Comparison of ENCODE assay signal across 18 cellular contexts in the genomic region with DNA sequence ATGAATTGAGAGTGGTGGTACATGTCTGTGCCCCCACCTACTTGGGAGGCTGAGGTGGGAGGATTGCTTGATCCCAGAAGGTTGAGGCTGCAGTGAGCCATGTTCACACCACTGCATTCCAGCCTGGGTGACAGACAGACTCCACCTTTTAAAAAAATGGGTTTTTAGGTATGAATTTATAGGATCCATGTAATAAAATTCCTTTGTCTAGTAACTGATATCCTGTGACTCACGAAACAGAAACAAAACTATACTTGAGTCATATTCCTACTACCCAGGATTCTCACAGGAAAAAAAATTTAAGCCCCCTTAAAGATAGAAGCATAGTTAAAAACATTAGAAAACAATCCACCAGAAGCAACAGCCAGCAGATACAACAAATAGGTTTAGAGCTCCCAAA. TPM values are rescaled to one million over a fixed set of nuclear protein-coding genes. Genes with fewer than 3 reads are reported as not detected.
A peak's percentile ranks its signal among the peaks of the same experiment; 100 is the strongest.
DNase-seq lines count a peak whose midpoint lies in the region; FAIRE-seq and TF ChIP-seq lines count a peak whose summit lies in the region.
"Had no signal": no experiment of that assay in that cellular context is flagged by ENCODE, and none has a peak within 500 bp of the region (broad histone marks: within the 10 kb centered on the region; RNA-seq: fewer than 3 reads in every experiment).

No MANE protein-coding gene starts in this region.

- CTCF ChIA-PET in RWPE1 (lab: Yijun Ruan, JAX): interaction anchor here (0.5 to 0.7 kb wide), 4 partner anchors 10 to 1131 kb away, joined by 3 read pairs; no protein-coding TSS in a partner anchor

- no peaks in the 10 kb centered on the region for H3K9me3 ChIP-seq in fibroblast of lung (ENCODE audit: control insufficient read depth, insufficient read depth, low read depth, low read length)
- H3K9me3 ChIP-seq: breast epithelium, right atrium auricular region, thoracic aorta had no signal

- DNase-seq in H54 (ENCODE audit: insufficient read length, low spot score) (peak; percentile 27), RWPE1 (ENCODE audit: low spot score) (peak; percentile 49), fibroblast of lung (ENCODE audit: low read depth in 2 of 2) (peak; percentile 48 to 69), urothelium cell line (ENCODE audit: low spot score) (peak; percentile 16), NCI-H1694 (lab: John Stamatoyannopoulos, UW) (no peak), substantia nigra (lab: John Stamatoyannopoulos, UW) (no peak)
- no peak for DNase-seq in activated CD4-positive, CD25-positive, alpha-beta regulatory T cell (lab: John Stamatoyannopoulos, UW)
- DNase-seq: activated CD4-positive, alpha-beta T cell treated with anti-CD3 and anti-CD28 coated beads for 36 hours; activated naive CD8-positive, alpha-beta T cell treated with anti-CD3 and anti-CD28 coated beads, Interleukin-2, amount 10 ng/mL, durations not matched to agents 7 days and 5 days; erythroblast; head of caudate nucleus; NCI-H774; occipital lobe; T-helper 9 cell had no signal

- H3K4me1 ChIP-seq in fibroblast of lung (ENCODE audit: control insufficient read depth, extremely low read depth, insufficient read depth, low read length): peaks cover 2% of the 10 kb centered on the region
- H3K4me1 ChIP-seq: breast epithelium had no signal

- no peaks in the 10 kb centered on the region for H3K36me3 ChIP-seq in fibroblast of lung (ENCODE audit: control insufficient read depth, insufficient read depth, low read length)
- H3K36me3 ChIP-seq: breast epithelium, right atrium auricular region, thoracic aorta had no signal

- H2AFZ ChIP-seq in fibroblast of lung (ENCODE audit: low read length): no peak overlapping the region

- POLR2A ChIA-PET in RWPE1 (lab: Yijun Ruan, JAX; ENCODE audit: low non-redundant PET): no interaction called here

- no peak overlapping the region for H3K4me3 ChIP-seq in fibroblast of lung (replicated peaks in 1 of 4; ENCODE audit: control extremely low read depth in 1 of 4, insufficient read depth in 1 of 4, low read depth in 3 of 4, low read length in 4 of 4)
- H3K4me3 ChIP-seq: breast epithelium, right atrium auricular region, SK-N-MC, thoracic aorta had no signal

- no peaks in the 10 kb centered on the region for H3K79me2 ChIP-seq in fibroblast of lung (ENCODE audit: control insufficient read depth, insufficient read depth, low read length)

- FAIRE-seq in H54 (lab: Jason Lieb, UNC) (no peak), urothelium cell line (lab: Jason Lieb, UNC) (no peak)

- no peak overlapping the region for H3K4me2 ChIP-seq in fibroblast of lung (ENCODE audit: extremely low read depth, insufficient read depth, low read length)

- H3K9ac ChIP-seq in fibroblast of lung (ENCODE audit: insufficient read depth, low read length): no peak overlapping the region

- no peaks in the 10 kb centered on the region for H3K27me3 ChIP-seq in fibroblast of lung (ENCODE audit: control insufficient read depth, insufficient read depth, low read length)
- H3K27me3 ChIP-seq: breast epithelium, right atrium auricular region had no signal

- H3K27ac ChIP-seq in RWPE1 (peak overlapping the region; percentile 46; the same call in 1 of the 2 replicates), fibroblast of lung (ENCODE audit: insufficient read depth, low read length) (no peak overlapping the region), substantia nigra (ENCODE audit: low read depth, low read length, poor library complexity, severe bottlenecking) (no peak overlapping the region)
- H3K27ac ChIP-seq: breast epithelium, right atrium auricular region, SK-N-MC, thoracic aorta had no signal

- no peak for TF ChIP-seq POLR2A in H54 (IDR thresholded peaks at IDR 0.05; ENCODE audit: low read depth, low read length)

- no peaks in the 10 kb centered on the region for H4K20me1 ChIP-seq in fibroblast of lung (ENCODE audit: control insufficient read depth, extremely low read depth, insufficient read depth, low read length)

- no peak for TF ChIP-seq CTCF in RWPE1 (conservative IDR thresholded peaks at IDR 0.05; ENCODE audit: low read depth)
- TF ChIP-seq CTCF in fibroblast of lung (conservative IDR thresholded peaks at IDR 0.05 in 1 of 2, IDR thresholded peaks at IDR 0.05 in 1 of 2; ENCODE audit: low read depth in 1 of 2, low read length in 2 of 2): no peak

RNA-seq across cellular contexts. Expression of gene CRTC3, which starts 10.0 kb away (rescaled TPM):
- total RNA-seq in fibroblast of lung: 12.3 and 18.3 TPM in 2 replicates
- 18.9 and 23.4 TPM in 2 replicates for polyA plus RNA-seq in fibroblast of lung
- 13.7 and 21.2 TPM in 2 replicates for polyA plus RNA-seq in fibroblast of lung (2012)
- polyA minus RNA-seq in fibroblast of lung (ENCODE audit: low replicate concordance): 31.0 and 36.9 TPM in 2 replicates

Comparison
In these comparisons a context has a peak if more than half of its experiments do, and no peak if none do; other contexts are left out.
1. DNase-seq: peak in H54 (single experiment), RWPE1 (single experiment), fibroblast of lung (2 of 2) and urothelium cell line (single experiment); none in activated CD4-positive, CD25-positive, alpha-beta regulatory T cell (0 of 4), NCI-H1694 (single experiment) and substantia nigra (0 of 49).